23 cellular contexts compared by ENCODE assay signal in genomic region chr2:222120933-222121332, GRCh38.
"Had no signal": no experiment of that assay in that cellular context is flagged by ENCODE, and none has a peak within 500 bp of the region (broad histone marks: within the 10 kb centered on the region; RNA-seq: fewer than 3 reads in every experiment).

No MANE protein-coding gene starts in this region.

- H3K36me3 ChIP-seq: stomach, suprapubic skin, thoracic aorta, thyroid gland, tibial artery, tibial nerve, transverse colon, upper lobe of left lung, upper lobe of right lung, uterus, vagina had no signal

- H3K9me3 ChIP-seq: stomach, suprapubic skin, testis, thoracic aorta, thyroid gland, tibial artery, tibial nerve, transverse colon, upper lobe of left lung, upper lobe of right lung, uterus, vagina had no signal

- DNase-seq: stimulated activated CD4-positive, alpha-beta T cell treated with anti-CD3 and anti-CD28 coated beads, Interleukin-2, amount 100 ng/mL, for 48 hours; stimulated activated CD4-positive, alpha-beta T cell treated with anti-CD3 and anti-CD28 coated beads, Interleukin-4, amount 100 ng/mL, for 1 hour; stimulated activated CD4-positive, alpha-beta T cell treated with anti-CD3 and anti-CD28 coated beads, Interleukin-4, amount 100 ng/mL, for 24 hours; stimulated activated CD4-positive, alpha-beta T cell treated with anti-CD3 and anti-CD28 coated beads, Interleukin-4, amount 100 ng/mL, for 4 hours; stimulated activated CD8-positive, alpha-beta memory T cell treated with anti-CD3 and anti-CD28 coated beads, Interleukin-4, amount 100 ng/mL, for 48 hours; stimulated activated naive B cell treated with anti-CD40 and anti-IgM and Interleukin-4, amounts not matched to agents 10 μg/mL and 1 μg/mL and 100 μg/mL, for 72 hours; stimulated activated naive CD4-positive, alpha-beta T cell; stimulated activated naive CD4-positive, alpha-beta T cell treated with Interleukin-2 at 50 U/mL for 16 hours; stimulated activated naive CD8-positive, alpha-beta T cell treated with anti-CD3 and anti-CD28 coated beads, Interleukin-15, amount 100 ng/mL, for 72 hours; stimulated activated naive CD8-positive, alpha-beta T cell treated with anti-CD3 and anti-CD28 coated beads, Interleukin-15, Interleukin-2, amounts not matched to agents 100 U/mL and 50 U/mL, for 24 hours; stomach; testis; thyroid gland; tibial artery; transverse colon; trophoblast cell; upper lobe of left lung; upper lobe of right lung; uterus had no signal

- H3K27ac ChIP-seq: stomach, suprapubic skin, testis, thoracic aorta, thyroid gland, tibial artery, tibial nerve, transverse colon, upper lobe of left lung, upper lobe of right lung, uterus, vagina had no signal

- H3K4me3 ChIP-seq: stomach, suprapubic skin, testis, thoracic aorta, thyroid gland, tibial artery, tibial nerve, transverse colon, upper lobe of left lung, upper lobe of right lung, uterus, vagina had no signal

- H3K27me3 ChIP-seq: stomach, suprapubic skin, testis, thyroid gland, tibial artery, tibial nerve, transverse colon, upper lobe of left lung, upper lobe of right lung, uterus, vagina had no signal

- H3K4me1 ChIP-seq: stomach, suprapubic skin, testis, thyroid gland, tibial artery, tibial nerve, transverse colon, upper lobe of left lung, upper lobe of right lung, uterus, vagina had no signal
